In genomic region chr4:92406488-92406887, GRCh38 we compare ENCODE assay signal across 23 cellular contexts.
"Had no signal": no experiment of that assay in that cellular context is flagged by ENCODE, and none has a peak within 500 bp of the region (broad histone marks: within the 10 kb centered on the region; RNA-seq: fewer than 3 reads in every experiment).

No MANE protein-coding gene starts in this region.

- H3K36me3 ChIP-seq: esophagus squamous epithelium, sigmoid colon, tibial artery had no signal

- H3K27ac ChIP-seq: coronary artery, esophagus squamous epithelium, psoas muscle, sigmoid colon, testis, tibial artery had no signal

- DNase-seq: dermis blood vessel endothelial cell; effector memory CD4-positive, alpha-beta T cell; erythroblast; esophagus squamous epithelium; kidney; mesenchymal stem cell; midbrain; naive thymus-derived CD4-positive, alpha-beta T cell; posterior cingulate gyrus; psoas muscle; right cardiac atrium; sigmoid colon; stimulated activated CD4-positive, alpha-beta T cell treated with anti-CD3 and anti-CD28 coated beads, Interleukin-2, amount 100 ng/mL, for 24 hours; stimulated activated CD4-positive, alpha-beta T cell treated with anti-CD3 and anti-CD28 coated beads, Interleukin-4, amount 100 ng/mL, for 24 hours; stimulated activated naive CD8-positive, alpha-beta T cell treated with anti-CD3 and anti-CD28 coated beads, Interleukin-15, Interleukin-2, amounts not matched to agents 100 U/mL and 50 U/mL, for 24 hours; substantia nigra; testis; tibial artery had no signal

- H3K27me3 Mint-ChIP-seq: naive thymus-derived CD4-positive, alpha-beta T cell; type B pancreatic cell had no signal

- H3K27me3 ChIP-seq: esophagus squamous epithelium, sigmoid colon, testis, tibial artery had no signal

- H3K4me1 ChIP-seq: esophagus squamous epithelium, psoas muscle, sigmoid colon, testis, tibial artery had no signal

- ATAC-seq: left lobe of liver; naive thymus-derived CD4-positive, alpha-beta T cell; psoas muscle; right cardiac atrium; stimulated activated effector memory CD8-positive, alpha-beta T cell treated with anti-CD3 and anti-CD28 coated beads, Interleukin-12 subunit alpha, Interleukin-12 subunit beta, amount 100 ng/mL, for 72 hours; stimulated activated naive CD8-positive, alpha-beta T cell treated with anti-CD3 and anti-CD28 coated beads, Interleukin-15, Interleukin-2, amounts not matched to agents 100 U/mL and 50 U/mL, for 24 hours had no signal

- H3K27ac Mint-ChIP-seq: naive thymus-derived CD4-positive, alpha-beta T cell; nephron; stimulated activated effector memory CD8-positive, alpha-beta T cell treated with anti-CD3 and anti-CD28 coated beads, Interleukin-12 subunit alpha, Interleukin-12 subunit beta, amount 100 ng/mL, for 72 hours; type B pancreatic cell had no signal

- H3K4me3 ChIP-seq: coronary artery, esophagus squamous epithelium, psoas muscle, sigmoid colon, testis, tibial artery had no signal

- H3K9me3 ChIP-seq: esophagus squamous epithelium, psoas muscle, sigmoid colon, testis, tibial artery had no signal

- H3K4me3 Mint-ChIP-seq: naive thymus-derived CD4-positive, alpha-beta T cell; nephron; stimulated activated effector memory CD8-positive, alpha-beta T cell treated with anti-CD3 and anti-CD28 coated beads, Interleukin-12 subunit alpha, Interleukin-12 subunit beta, amount 100 ng/mL, for 72 hours; type B pancreatic cell had no signal

- H3K9me3 Mint-ChIP-seq: nephron, type B pancreatic cell had no signal

- H3K4me1 Mint-ChIP-seq: naive thymus-derived CD4-positive, alpha-beta T cell; nephron; stimulated activated effector memory CD8-positive, alpha-beta T cell treated with anti-CD3 and anti-CD28 coated beads, Interleukin-12 subunit alpha, Interleukin-12 subunit beta, amount 100 ng/mL, for 72 hours had no signal

- H3K36me3 Mint-ChIP-seq: naive thymus-derived CD4-positive, alpha-beta T cell; stimulated activated effector memory CD8-positive, alpha-beta T cell treated with anti-CD3 and anti-CD28 coated beads, Interleukin-12 subunit alpha, Interleukin-12 subunit beta, amount 100 ng/mL, for 72 hours; type B pancreatic cell had no signal
